9 cellular contexts compared by ENCODE assay signal in genomic region chr4:102761902-102762301, GRCh38. TPM values are rescaled to one million over a fixed set of nuclear protein-coding genes. Genes with fewer than 3 reads are reported as not detected.
DNase-seq lines count a peak whose midpoint lies in the region; ATAC-seq and TF ChIP-seq lines count a peak whose summit lies in the region.
"Had no signal": no experiment of that assay in that cellular context is flagged by ENCODE, and none has a peak within 500 bp of the region (broad histone marks: within the 10 kb centered on the region; RNA-seq: fewer than 3 reads in every experiment).

No MANE protein-coding gene starts in this region.

- no peaks in the 10 kb centered on the region for H3K27me3 Mint-ChIP-seq in CD4-positive, alpha-beta T cell
- H3K27me3 Mint-ChIP-seq in neural progenitor cell (ENCODE audit: insufficient read depth, low read depth) = peaks cover 16% of the 10 kb centered on the region

- H3K27ac Mint-ChIP-seq in CD4-positive, alpha-beta T cell = peak overlapping the region; percentile 88
- no peak overlapping the region for H3K27ac Mint-ChIP-seq in neural progenitor cell

- TF ChIP-seq CTCF in CD4-positive, alpha-beta T cell (IDR thresholded peaks at IDR 0.05) = no peak
- TF ChIP-seq CTCF in neural progenitor cell (IDR thresholded peaks at IDR 0.05) (no peak), sigmoid colon (IDR thresholded peaks at IDR 0.05) (no peak), GM13976 (IDR thresholded peaks at IDR 0.05; ENCODE audit: borderline replicate concordance, control extremely low read depth, extremely low read depth, insufficient read depth, missing control alignments) (no peak)

- H3K9ac ChIP-seq in HUES64 (ENCODE audit: low read depth, low read length) (no peak overlapping the region), duodenal mucosa (ENCODE audit: low read depth in 1 of 2, low read length in 2 of 2) (peak overlapping the region in 1 of 2 donors; percentile 95), neural progenitor cell (no peak overlapping the region)

- H3K36me3 Mint-ChIP-seq in CD4-positive, alpha-beta T cell (ENCODE audit: low read depth) = peaks cover 9% of the 10 kb centered on the region
- H3K36me3 Mint-ChIP-seq in neural progenitor cell = peaks cover 3% of the 10 kb centered on the region

- peak overlapping the region; percentile 99 for H2AFZ ChIP-seq in neural progenitor cell (replicated peaks)

- CTCF ChIA-PET in CD4-positive, alpha-beta T cell (lab: Charles Lee) = interaction anchor here (1.0 to 1.7 kb wide), 2 partner anchors 62 to 140 kb away, joined by 3 to 4 read pairs; no protein-coding TSS in a partner anchor

- ATAC-seq in CD4-positive, alpha-beta T cell (ENCODE audit: poor library complexity) = no peak
- ATAC-seq in GM21529 (IDR thresholded peaks at IDR 0.05; ENCODE audit: unreplicated experiment) = no peak

- peaks cover 7% of the 10 kb centered on the region for H4K20me1 ChIP-seq in neural progenitor cell (ENCODE audit: low read depth)

- no peaks in the 10 kb centered on the region for H3K36me3 ChIP-seq in HUES64 (ENCODE audit: insufficient read depth, low read length)
- no peaks in the 10 kb centered on the region for H3K36me3 ChIP-seq in duodenal mucosa (ENCODE audit: control insufficient read depth in 1 of 2, insufficient read depth in 2 of 2, low read length in 2 of 2)
- H3K36me3 ChIP-seq in neural progenitor cell = no peaks in the 10 kb centered on the region
- H3K36me3 ChIP-seq in sigmoid colon = no peaks in the 10 kb centered on the region

- H3K4me2 ChIP-seq in neural progenitor cell = peak overlapping the region; percentile 93

- no peaks in the 10 kb centered on the region for H3K9me3 ChIP-seq in CD4-positive, alpha-beta T cell (ENCODE audit: control insufficient read depth, low read length)
- no peaks in the 10 kb centered on the region for H3K9me3 ChIP-seq in HUES64 (ENCODE audit: insufficient read depth, low read depth, low read length)
- H3K9me3 ChIP-seq in duodenal mucosa (ENCODE audit: control insufficient read depth in 1 of 2, low read length in 2 of 2) = no peaks in the 10 kb centered on the region
- no peaks in the 10 kb centered on the region for H3K9me3 ChIP-seq in neural progenitor cell (ENCODE audit: low read depth)
- H3K9me3 ChIP-seq in sigmoid colon = no peaks in the 10 kb centered on the region

- TF ChIP-seq EP300 in sigmoid colon (IDR thresholded peaks at IDR 0.05) = no peak

- POLR2A ChIA-PET in CD4-positive, alpha-beta T cell (lab: Charles Lee) = interaction anchor here (1.1 to 2.5 kb wide), 11 partner anchors 29 to 315 kb away, joined by 3 to 109 read pairs (median 8); partner anchors contain the start of genes CISD2, NFKB1, SLC9B2 and UBE2D3

- DNase-seq in CD4-positive, alpha-beta T cell = no peak
- DNase-seq in neural progenitor cell (ENCODE audit: low spot score) = no peak
- DNase-seq in sigmoid colon = no peak
- no peak for DNase-seq in GM13976 (ENCODE audit: low spot score)
- no peak for DNase-seq in SIG-M5 treated with dmso at 0.1 percent for 504 hours (lab: John Stamatoyannopoulos, UW; ENCODE audit: unreplicated experiment)
- DNase-seq: NCI-H2107 had no signal

- WGBS in HUES64 = 91% methylated on average over 14 of the region's 14 CpGs
- 76 to 79% methylated on average over 14 of the region's 14 CpGs for WGBS in sigmoid colon, 2 donors

- in situ Hi-C loops in GM13976 (cut with MboI; ENCODE audit: low sequenced_read_pairs, unreplicated experiment) = no loop called here

- no peaks in the 10 kb centered on the region for H3K27me3 ChIP-seq in CD4-positive, alpha-beta T cell (ENCODE audit: control insufficient read depth, insufficient read depth, low read length)
- H3K27me3 ChIP-seq in HUES64 (ENCODE audit: insufficient read depth, low read length) = peaks cover 12% of the 10 kb centered on the region; the same call in 1 of the 2 replicates
- H3K27me3 ChIP-seq in duodenal mucosa (ENCODE audit: control insufficient read depth in 1 of 2, insufficient read depth in 2 of 2, low read length in 2 of 2) = no peaks in the 10 kb centered on the region
- no peaks in the 10 kb centered on the region for H3K27me3 ChIP-seq in neural progenitor cell
- no peaks in the 10 kb centered on the region for H3K27me3 ChIP-seq in sigmoid colon

- H3K9me3 Mint-ChIP-seq in CD4-positive, alpha-beta T cell = no peaks in the 10 kb centered on the region
- peaks cover 2% of the 10 kb centered on the region for H3K9me3 Mint-ChIP-seq in neural progenitor cell

- intact Hi-C loops in CD4-positive, alpha-beta T cell (cut with DNase I, micrococcal nuclease) = loop anchor here (2.0 to 5.0 kb wide), 4 partner anchors 65 to 260 kb away; partner anchors contain the start of genes CISD2 (in 2 of the 2) and UBE2D3 (in 1 of the 2)
- intact Hi-C loops in sigmoid colon (cut with DNase I) = loop anchor here (2.0 to 10.0 kb wide), 4 partner anchors 63 to 333 kb away; partner anchors contain the start of genes BDH2, CISD2 and NFKB1

- H3K4me3 ChIP-seq in HUES64 (ENCODE audit: low read length) (peak overlapping the region; percentile 96), duodenal mucosa (ENCODE audit: low read depth in 1 of 2, low read length in 2 of 2) (peak overlapping the region; percentile 95 to 98), neural progenitor cell (peak overlapping the region; percentile 71), sigmoid colon (peak overlapping the region in 2 of 4 donors; percentile 85 to 99)

- H3K4me1 Mint-ChIP-seq in CD4-positive, alpha-beta T cell (ENCODE audit: low read depth) = peaks cover 43% of the 10 kb centered on the region
- H3K4me1 Mint-ChIP-seq in neural progenitor cell = peaks cover 21% of the 10 kb centered on the region

- peak overlapping the region; percentile 95 for H3K4me3 Mint-ChIP-seq in CD4-positive, alpha-beta T cell
- H3K4me3 Mint-ChIP-seq in neural progenitor cell = peak overlapping the region; percentile 99

- peaks cover 20% of the 10 kb centered on the region for H3F3A ChIP-seq in neural progenitor cell (ENCODE audit: low read depth)

- no peak for TF ChIP-seq POLR2A in sigmoid colon (IDR thresholded peaks at IDR 0.05)

- peaks cover 6% of the 10 kb centered on the region; the same call in 1 of the 2 replicates for H3K4me1 ChIP-seq in HUES64 (ENCODE audit: insufficient read depth, low read length)
- H3K4me1 ChIP-seq in duodenal mucosa (ENCODE audit: control insufficient read depth in 1 of 2, insufficient read depth in 2 of 2, low read length in 2 of 2) = peaks cover 22 to 30% of the 10 kb centered on the region in 2 donors
- H3K4me1 ChIP-seq in neural progenitor cell = peaks cover 7% of the 10 kb centered on the region
- peaks cover 0 to 17% (median 10%) of the 10 kb centered on the region in 4 donors for H3K4me1 ChIP-seq in sigmoid colon

- H3K79me2 ChIP-seq in neural progenitor cell (ENCODE audit: low read depth) = peaks cover 36% of the 10 kb centered on the region

- H3K27ac ChIP-seq in CD4-positive, alpha-beta T cell (ENCODE audit: low read depth, low read length) = no peak overlapping the region
- H3K27ac ChIP-seq in HUES64 (ENCODE audit: low read depth, low read length) = no peak overlapping the region
- H3K27ac ChIP-seq in duodenal mucosa (ENCODE audit: low read depth, low read length) = no peak overlapping the region
- H3K27ac ChIP-seq in neural progenitor cell = no peak overlapping the region
- H3K27ac ChIP-seq in sigmoid colon = peak overlapping the region in 1 of 4 donors; percentile 93

RNA-seq across cellular contexts. Expression of gene MANBA, which starts 1.1 kb away (rescaled TPM):
- 10 to 100 TPM; 16.9 to 18.2 TPM for total RNA-seq in CD4-positive, alpha-beta T cell
- 15.1 TPM for polyA plus RNA-seq in HUES64 (2013, experiment 1 of 2)
- polyA plus RNA-seq in HUES64 (2013, experiment 2 of 2) = 18.5 TPM
- total RNA-seq in neural progenitor cell (ENCODE audit: low replicate concordance) (52.4 and 53.4 TPM in 2 replicates), sigmoid colon (10 to 100 TPM; 25.3 to 47.4 (median 44.8) TPM)
- 10 to 100 TPM in 1 of 3 donors, 1 to 10 TPM in 2; 8.4 to 13.7 (median 8.6) TPM for polyA plus RNA-seq in sigmoid colon
